ENCODE assay signal across 15 cellular contexts in genomic region chr2:84132371-84132770, GRCh38.
DNase-seq lines count a peak whose midpoint lies in the region; ATAC-seq, FAIRE-seq and TF ChIP-seq lines count a peak whose summit lies in the region.
"Had no signal": no experiment of that assay in that cellular context is flagged by ENCODE, and none has a peak within 500 bp of the region (broad histone marks: within the 10 kb centered on the region; RNA-seq: fewer than 3 reads in every experiment).

No MANE protein-coding gene starts in this region.

- no peaks in the 10 kb centered on the region for H3K4me1 ChIP-seq in kidney (ENCODE audit: control insufficient read depth in 1 of 2, insufficient read depth in 1 of 2, low read depth in 1 of 2, low read length in 2 of 2)

- DNase-seq in COLO668 (lab: John Stamatoyannopoulos, UW; ENCODE audit: unreplicated experiment) (peak; percentile 18), DMS53 treated with DMSO at 0.1 percent for 48 hours (lab: John Stamatoyannopoulos, UW; ENCODE audit: unreplicated experiment) (peak; percentile 9), NCI-H82 treated with DMSO at 0.1 percent for 48 hours (lab: John Stamatoyannopoulos, UW; ENCODE audit: unreplicated experiment) (peak; percentile 72), WERI-Rb-1 (peak; percentile 40), GOT3 (lab: John Stamatoyannopoulos, UW) (no peak), kidney (no peak)
- no peak for DNase-seq in activated CD4-positive, CD25-positive, alpha-beta regulatory T cell (lab: John Stamatoyannopoulos, UW)
- DNase-seq: C1 segment of cervical spinal cord; CD4-positive, alpha-beta T cell; H9 had no signal

- H3K36me3 ChIP-seq in WERI-Rb-1, result no peaks in the 10 kb centered on the region
- H3K36me3 ChIP-seq in kidney (ENCODE audit: control insufficient read depth in 1 of 2, insufficient read depth in 2 of 2, low read length in 2 of 2), result no peaks in the 10 kb centered on the region

- H3K27me3 ChIP-seq in WERI-Rb-1 (ENCODE audit: insufficient read depth, low read depth, severe bottlenecking), result no peaks in the 10 kb centered on the region

- intact Hi-C loops in kidney (cut with DNase I), result no loop called here

- no peak overlapping the region for H3K27ac ChIP-seq in WERI-Rb-1
- H3K27ac ChIP-seq in kidney (ENCODE audit: low read depth in 2 of 2, low read length in 2 of 2), result no peak overlapping the region

- no peak for FAIRE-seq in kidney (lab: Jason Lieb, UNC)
- FAIRE-seq: A204.1, HepG2, HTR-8/SVneo had no signal

- H3K4me3 ChIP-seq in WERI-Rb-1 (ENCODE audit: low read depth, low read length) (no peak overlapping the region), kidney (ENCODE audit: low read length in 2 of 2) (no peak overlapping the region)
- H3K4me3 ChIP-seq: GM23338 had no signal

- no peak overlapping the region for H3K9ac ChIP-seq in kidney (ENCODE audit: low read length in 2 of 2)

- no peak for TF ChIP-seq CTCF in WERI-Rb-1 (IDR thresholded peaks at IDR 0.05; ENCODE audit: low read depth, low read length)
- TF ChIP-seq CTCF in kidney (IDR thresholded peaks at IDR 0.05; ENCODE audit: borderline replicate concordance, extremely low read depth, insufficient read depth), result no peak

- no peak for ATAC-seq in GM19324 (IDR thresholded peaks at IDR 0.05; ENCODE audit: low FRiP score, unreplicated experiment)
- ATAC-seq: GM23338, HepG2 had no signal

- no peaks in the 10 kb centered on the region for H3K9me3 ChIP-seq in WERI-Rb-1 (ENCODE audit: severe bottlenecking)
- H3K9me3 ChIP-seq in kidney (ENCODE audit: control insufficient read depth in 1 of 2, low read length in 2 of 2), result no peaks in the 10 kb centered on the region

Comparison
In these comparisons a context has a peak if more than half of its experiments do, and no peak if none do; other contexts are left out.
1. DNase-seq: peak in COLO668 (single experiment), DMS53 treated with DMSO at 0.1 percent for 48 hours (single experiment), NCI-H82 treated with DMSO at 0.1 percent for 48 hours (single experiment) and WERI-Rb-1 (single experiment); none in GOT3 (single experiment), kidney (single experiment) and activated CD4-positive, CD25-positive, alpha-beta regulatory T cell (0 of 4).